In genomic region chr20:63696628-63697356, GRCh38 we compare ENCODE assay signal across 1 cellular context.
TF ChIP-seq lines count a peak whose summit lies in the region.

Gene TNFRSF6B (plus strand): TSS chr20:63696652. CDS start chr20:63696768, 116 bp downstream.

TF ChIP-seq in HepG2, 621 proteins besides CTCF, POLR2A, EP300 and RAD21 (continued from another document and continues in another):
- TF ChIP-seq NR2C2 (CRISPR knock-in tag; IDR thresholded peaks at IDR 0.05; ENCODE audit: borderline replicate concordance) (no peak), SMARCE1 (IDR thresholded peaks at IDR 0.05; ENCODE audit: borderline replicate concordance) (no peak), KLF12 (CRISPR knock-in tag; IDR thresholded peaks at IDR 0.05; ENCODE audit: borderline replicate concordance) (no peak), ZNF180 (CRISPR knock-in tag; IDR thresholded peaks at IDR 0.05; ENCODE audit: borderline replicate concordance, low read depth) (no peak), ZNF782 (CRISPR knock-in tag; IDR thresholded peaks at IDR 0.05; ENCODE audit: borderline replicate concordance) (no peak), ZNF768 (CRISPR knock-in tag; IDR thresholded peaks at IDR 0.05) (no peak; the same call in 1 of the 2 replicates), NFKB2 (CRISPR knock-in tag; IDR thresholded peaks at IDR 0.05; ENCODE audit: borderline replicate concordance) (peak; percentile 75; the same call in 1 of the 2 replicates), ZNF841 (CRISPR knock-in tag; IDR thresholded peaks at IDR 0.05; ENCODE audit: borderline replicate concordance) (no peak), BRD4 (CRISPR knock-in tag; IDR thresholded peaks at IDR 0.05) (0 out of 2 replicates have a peak, but pooled peaks have one; percentile 40), RORA (CRISPR knock-in tag; IDR thresholded peaks at IDR 0.05) (no peak), ISX (CRISPR knock-in tag; conservative IDR thresholded peaks at IDR 0.05) (no peak), XBP1 (CRISPR knock-in tag; IDR thresholded peaks at IDR 0.05) (no peak), ZNF10 (CRISPR knock-in tag; IDR thresholded peaks at IDR 0.05; ENCODE audit: borderline replicate concordance, low read depth) (no peak), SPEN (CRISPR knock-in tag; IDR thresholded peaks at IDR 0.05; ENCODE audit: low read depth) (0 out of 2 replicates have a peak, but pooled peaks have one; percentile 16), ZFP82 (CRISPR knock-in tag; IDR thresholded peaks at IDR 0.05; ENCODE audit: borderline replicate concordance) (no peak), ZNF605 (CRISPR knock-in tag; IDR thresholded peaks at IDR 0.05) (no peak), FOXK2 (IDR thresholded peaks at IDR 0.05) (no peak), CC2D1A (CRISPR knock-in tag; IDR thresholded peaks at IDR 0.05) (0 out of 2 replicates have a peak, but pooled peaks have one; percentile 18), ZNF44 (CRISPR knock-in tag; IDR thresholded peaks at IDR 0.05) (no peak), MLX (CRISPR knock-in tag; IDR thresholded peaks at IDR 0.05) (peak; percentile 91), PAXIP1 (CRISPR knock-in tag; conservative IDR thresholded peaks at IDR 0.05) (no peak), BRF2 (CRISPR knock-in tag; IDR thresholded peaks at IDR 0.05) (no peak), MYC (CRISPR knock-in tag; IDR thresholded peaks at IDR 0.05; ENCODE audit: borderline replicate concordance) (peak; percentile 39; the same call in 1 of the 2 replicates), HNRNPUL1 (IDR thresholded peaks at IDR 0.05; ENCODE audit: low read depth, low read length) (no peak), ZNF709 (CRISPR knock-in tag; IDR thresholded peaks at IDR 0.05) (no peak), ZNF766 (CRISPR knock-in tag; IDR thresholded peaks at IDR 0.05; ENCODE audit: borderline replicate concordance) (peak; percentile 83; the same call in 1 of the 2 replicates), ZNF253 (CRISPR knock-in tag; IDR thresholded peaks at IDR 0.05; ENCODE audit: borderline replicate concordance) (no peak), AGO2 (optimal IDR thresholded peaks at IDR 0.05; ENCODE audit: low read depth, low read length) (peak; percentile 99), RBM22 (optimal IDR thresholded peaks at IDR 0.05; ENCODE audit: low read length) (peak; percentile 6), HCFC1 (IDR thresholded peaks at IDR 0.05; ENCODE audit: low read depth, low read length) (no peak), POGK (CRISPR knock-in tag; conservative IDR thresholded peaks at IDR 0.05) (peak; percentile 38; the same call in 1 of the 2 replicates), TFDP1 (CRISPR knock-in tag; IDR thresholded peaks at IDR 0.05; ENCODE audit: borderline replicate concordance) (no peak), ZNF407 (CRISPR knock-in tag; IDR thresholded peaks at IDR 0.05; ENCODE audit: not compliant biosample characterization) (no peak), ZNF784 (CRISPR knock-in tag; IDR thresholded peaks at IDR 0.05; ENCODE audit: borderline replicate concordance) (no peak), NR3C1 (CRISPR knock-in tag; IDR thresholded peaks at IDR 0.05) (no peak), SRSF4 (IDR thresholded peaks at IDR 0.05; ENCODE audit: low read depth, low read length, poor library complexity, severe bottlenecking) (peak; percentile 42), ZNF597 (CRISPR knock-in tag; IDR thresholded peaks at IDR 0.05) (no peak), NFKBIZ (CRISPR knock-in tag; IDR thresholded peaks at IDR 0.05) (no peak), MBD4 (IDR thresholded peaks at IDR 0.05; ENCODE audit: borderline replicate concordance, low read length) (no peak), ZNF776 (CRISPR knock-in tag; IDR thresholded peaks at IDR 0.05) (peak; percentile 91; the same call in 1 of the 2 replicates)
